25 cellular contexts compared by ENCODE assay signal in genomic region chr5:34543687-34544086, GRCh38.
"Had no signal": no experiment of that assay in that cellular context is flagged by ENCODE, and none has a peak within 500 bp of the region (broad histone marks: within the 10 kb centered on the region; RNA-seq: fewer than 3 reads in every experiment).

No MANE protein-coding gene starts in this region.

- H3K36me3 ChIP-seq: colonic mucosa, esophagus squamous epithelium, gastrocnemius medialis, heart right ventricle, left lung, lower lobe of right lung had no signal

- H3K4me3 ChIP-seq: colonic mucosa, esophagus squamous epithelium, gastrocnemius medialis, heart right ventricle, left lung, lower lobe of right lung, mucosa of descending colon had no signal

- DNase-seq: colonic mucosa; cortex of kidney; effector CD8-positive, alpha-beta T cell; effector memory CD8-positive, alpha-beta T cell; endodermal cell; erythroblast; esophagus squamous epithelium; foreskin fibroblast; foreskin melanocyte; gastrocnemius medialis; glutamatergic neuron; head of caudate nucleus; heart right ventricle; hippocampal formation; left cardiac atrium; left lung; left ventricle myocardium superior; lower lobe of right lung; mesenchymal stem cell; mucosa of descending colon had no signal

- H3K27me3 ChIP-seq: colonic mucosa, gastrocnemius medialis, heart right ventricle, left lung had no signal

- H3K27ac ChIP-seq: colonic mucosa, epithelial cell of prostate, esophagus squamous epithelium, gastrocnemius medialis, heart right ventricle, left lung, lower lobe of right lung had no signal

- H3K9me3 ChIP-seq: colonic mucosa, gastrocnemius medialis, lower lobe of right lung had no signal

- H3K4me1 ChIP-seq: colonic mucosa, esophagus squamous epithelium, gastrocnemius medialis, heart right ventricle, left lung, lower lobe of right lung had no signal

- FAIRE-seq: endometrium, islet of Langerhans, keratinocyte had no signal

- ATAC-seq: effector memory CD8-positive, alpha-beta T cell; esophagus mucosa; gastrocnemius medialis; heart right ventricle; left cardiac atrium; left lung; left ventricle myocardium superior; lower lobe of right lung; mucosa of descending colon had no signal
